In the genomic region with DNA sequence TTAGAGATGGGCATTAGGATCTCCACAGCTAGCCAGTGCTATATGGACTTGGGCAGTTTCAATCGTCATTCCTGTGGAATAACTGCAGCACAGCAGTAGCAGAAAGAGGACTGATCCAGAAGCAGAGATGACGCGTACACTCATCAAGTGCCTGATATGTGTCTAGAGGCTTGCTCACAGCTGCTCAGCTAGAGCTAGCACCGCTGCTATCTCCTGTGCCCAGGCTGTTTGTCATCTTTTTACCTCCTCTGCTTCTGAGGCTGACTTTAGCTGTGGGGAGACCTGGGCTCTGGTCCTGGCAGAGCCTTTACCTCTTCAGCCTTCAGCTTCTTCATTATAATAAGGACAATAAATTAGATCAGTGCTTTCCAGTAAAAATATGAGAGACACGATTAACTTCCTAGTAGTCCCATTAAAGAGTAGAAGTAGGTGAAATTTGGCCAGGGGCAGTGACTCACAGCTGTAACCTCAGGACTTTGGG, we compare ENCODE assay signal across 1 cellular context.
TF ChIP-seq lines count a peak whose summit lies in the region.

No MANE protein-coding gene starts in this region.

TF ChIP-seq in K562, 482 proteins besides CTCF, POLR2A, EP300 and RAD21 (continued from another document and continues in another):
- TF ChIP-seq, protein P1, sequence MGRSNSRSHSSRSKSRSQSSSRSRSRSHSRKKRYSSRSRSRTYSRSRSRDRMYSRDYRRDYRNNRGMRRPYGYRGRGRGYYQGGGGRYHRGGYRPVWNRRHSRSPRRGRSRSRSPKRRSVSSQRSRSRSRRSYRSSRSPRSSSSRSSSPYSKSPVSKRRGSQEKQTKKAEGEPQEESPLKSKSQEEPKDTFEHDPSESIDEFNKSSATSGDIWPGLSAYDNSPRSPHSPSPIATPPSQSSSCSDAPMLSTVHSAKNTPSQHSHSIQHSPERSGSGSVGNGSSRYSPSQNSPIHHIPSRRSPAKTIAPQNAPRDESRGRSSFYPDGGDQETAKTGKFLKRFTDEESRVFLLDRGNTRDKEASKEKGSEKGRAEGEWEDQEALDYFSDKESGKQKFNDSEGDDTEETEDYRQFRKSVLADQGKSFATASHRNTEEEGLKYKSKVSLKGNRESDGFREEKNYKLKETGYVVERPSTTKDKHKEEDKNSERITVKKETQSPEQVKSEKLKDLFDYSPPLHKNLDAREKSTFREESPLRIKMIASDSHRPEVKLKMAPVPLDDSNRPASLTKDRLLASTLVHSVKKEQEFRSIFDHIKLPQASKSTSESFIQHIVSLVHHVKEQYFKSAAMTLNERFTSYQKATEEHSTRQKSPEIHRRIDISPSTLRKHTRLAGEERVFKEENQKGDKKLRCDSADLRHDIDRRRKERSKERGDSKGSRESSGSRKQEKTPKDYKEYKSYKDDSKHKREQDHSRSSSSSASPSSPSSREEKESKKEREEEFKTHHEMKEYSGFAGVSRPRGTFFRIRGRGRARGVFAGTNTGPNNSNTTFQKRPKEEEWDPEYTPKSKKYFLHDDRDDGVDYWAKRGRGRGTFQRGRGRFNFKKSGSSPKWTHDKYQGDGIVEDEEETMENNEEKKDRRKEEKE (IDR thresholded peaks at IDR 0.05; ENCODE audit: borderline replicate concordance in 1 of 2, control insufficient read depth in 1 of 2, low read depth in 2 of 2, low read length in 1 of 2), result no peak
- TF ChIP-seq TBL1XR1 (IDR thresholded peaks at IDR 0.05; ENCODE audit: low read length in 2 of 2) (peak in 1 of 2 experiments; percentile 53; a peak in 1 of 4 replicates), ATF1 (CRISPR knock-in tag; IDR thresholded peaks at IDR 0.05) (no peak), ATF1 (tag; IDR thresholded peaks at IDR 0.05) (peak; percentile 85), CREM (IDR thresholded peaks at IDR 0.05; ENCODE audit: low read depth) (peak; percentile 94), ZFP36 (IDR thresholded peaks at IDR 0.05; ENCODE audit: low read depth, low read length, partially characterized antibody) (peak; percentile 34), DPF2 (IDR thresholded peaks at IDR 0.05) (peak; percentile 90), SMAD4 (CRISPR knock-in tag; conservative IDR thresholded peaks at IDR 0.05) (peak; percentile 49; the same call in 1 of the 2 replicates), CTBP1 (IDR thresholded peaks at IDR 0.05; ENCODE audit: borderline replicate concordance) (peak; percentile 74; the same call in 1 of the 2 replicates), KLF16 (IDR thresholded peaks at IDR 0.05) (peak; percentile 86; the same call in 1 of the 2 replicates), PHF21A (IDR thresholded peaks at IDR 0.05; ENCODE audit: borderline replicate concordance, low read depth) (no peak), SMARCC2 (IDR thresholded peaks at IDR 0.05; ENCODE audit: low read depth) (peak; percentile 49; the same call in 1 of the 2 replicates), NFIC (IDR thresholded peaks at IDR 0.05) (peak; percentile 80), FOSL1 (tag; conservative IDR thresholded peaks at IDR 0.05) (peak; percentile 77), MYNN (IDR thresholded peaks at IDR 0.05) (peak; percentile 88), MYNN (CRISPR knock-in tag; IDR thresholded peaks at IDR 0.05) (no peak), NCOA1 (IDR thresholded peaks at IDR 0.05; ENCODE audit: low read depth) (peak; percentile 47; the same call in 1 of the 2 replicates), NR2C2 (CRISPR knock-in tag; IDR thresholded peaks at IDR 0.05) (no peak), NR2C2 (tag; IDR thresholded peaks at IDR 0.05) (no peak), GATAD2B (IDR thresholded peaks at IDR 0.05; ENCODE audit: borderline replicate concordance) (peak; percentile 36; the same call in 1 of the 2 replicates), LARP7 (IDR thresholded peaks at IDR 0.05) (0 out of 2 replicates have a peak, but pooled peaks have one; percentile 8), ZFPM2 (CRISPR knock-in tag; IDR thresholded peaks at IDR 0.05) (no peak), ZKSCAN1 (IDR thresholded peaks at IDR 0.05; ENCODE audit: low read depth, low read length) (peak; percentile 83), TEAD2 (tag; IDR thresholded peaks at IDR 0.05) (no peak), RCOR1 (IDR thresholded peaks at IDR 0.05; ENCODE audit: borderline replicate concordance in 1 of 2, low read depth in 2 of 2, low read length in 2 of 2) (peak; percentile 22 to 83; a peak in 3 of 4 replicates), NR4A1 (CRISPR knock-in tag; IDR thresholded peaks at IDR 0.05) (no peak), NR4A1 (tag; IDR thresholded peaks at IDR 0.05) (0 out of 2 replicates have a peak, but pooled peaks have one; percentile 37), SIN3A (IDR thresholded peaks at IDR 0.05; ENCODE audit: borderline replicate concordance in 2 of 2, control insufficient read depth in 1 of 2, low read depth in 2 of 2, low read length in 2 of 2) (no peak), MAFK (IDR thresholded peaks at IDR 0.05; ENCODE audit: low read length) (peak; percentile 33; the same call in 1 of the 2 replicates), CBX3 (IDR thresholded peaks at IDR 0.05; ENCODE audit: borderline replicate concordance in 1 of 2, low read length in 2 of 2) (no peak; a peak in 1 of 3 replicates), HDAC1 (IDR thresholded peaks at IDR 0.05) (peak in 1 of 2 experiments; percentile 82; a peak in 2 of 4 replicates), MTA1 (IDR thresholded peaks at IDR 0.05; ENCODE audit: borderline replicate concordance) (0 out of 2 replicates have a peak, but pooled peaks have one; percentile 17), GATA2 (CRISPR knock-in tag; IDR thresholded peaks at IDR 0.05) (peak; percentile 70; the same call in 1 of the 2 replicates)
- TF ChIP-seq, protein P2, sequence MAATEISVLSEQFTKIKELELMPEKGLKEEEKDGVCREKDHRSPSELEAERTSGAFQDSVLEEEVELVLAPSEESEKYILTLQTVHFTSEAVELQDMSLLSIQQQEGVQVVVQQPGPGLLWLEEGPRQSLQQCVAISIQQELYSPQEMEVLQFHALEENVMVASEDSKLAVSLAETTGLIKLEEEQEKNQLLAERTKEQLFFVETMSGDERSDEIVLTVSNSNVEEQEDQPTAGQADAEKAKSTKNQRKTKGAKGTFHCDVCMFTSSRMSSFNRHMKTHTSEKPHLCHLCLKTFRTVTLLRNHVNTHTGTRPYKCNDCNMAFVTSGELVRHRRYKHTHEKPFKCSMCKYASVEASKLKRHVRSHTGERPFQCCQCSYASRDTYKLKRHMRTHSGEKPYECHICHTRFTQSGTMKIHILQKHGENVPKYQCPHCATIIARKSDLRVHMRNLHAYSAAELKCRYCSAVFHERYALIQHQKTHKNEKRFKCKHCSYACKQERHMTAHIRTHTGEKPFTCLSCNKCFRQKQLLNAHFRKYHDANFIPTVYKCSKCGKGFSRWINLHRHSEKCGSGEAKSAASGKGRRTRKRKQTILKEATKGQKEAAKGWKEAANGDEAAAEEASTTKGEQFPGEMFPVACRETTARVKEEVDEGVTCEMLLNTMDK (IDR thresholded peaks at IDR 0.05; ENCODE audit: borderline replicate concordance, insufficient read depth, low read depth, low read length, poor library complexity, severe bottlenecking), result no peak
- TF ChIP-seq, protein P3, sequence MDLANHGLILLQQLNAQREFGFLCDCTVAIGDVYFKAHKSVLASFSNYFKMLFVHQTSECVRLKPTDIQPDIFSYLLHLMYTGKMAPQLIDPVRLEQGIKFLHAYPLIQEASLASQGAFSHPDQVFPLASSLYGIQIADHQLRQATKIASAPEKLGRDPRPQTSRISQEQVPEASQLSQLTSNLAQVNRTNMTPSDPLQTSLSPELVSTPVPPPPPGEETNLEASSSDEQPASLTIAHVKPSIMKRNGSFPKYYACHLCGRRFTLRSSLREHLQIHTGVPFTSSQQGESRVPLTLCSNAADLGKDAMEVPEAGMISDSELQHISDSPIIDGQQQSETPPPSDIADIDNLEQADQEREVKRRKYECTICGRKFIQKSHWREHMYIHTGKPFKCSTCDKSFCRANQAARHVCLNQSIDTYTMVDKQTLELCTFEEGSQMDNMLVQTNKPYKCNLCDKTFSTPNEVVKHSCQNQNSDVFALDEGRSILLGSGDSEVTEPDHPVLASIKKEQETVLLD (IDR thresholded peaks at IDR 0.05), result peak; percentile 71
- TF ChIP-seq, protein P4, sequence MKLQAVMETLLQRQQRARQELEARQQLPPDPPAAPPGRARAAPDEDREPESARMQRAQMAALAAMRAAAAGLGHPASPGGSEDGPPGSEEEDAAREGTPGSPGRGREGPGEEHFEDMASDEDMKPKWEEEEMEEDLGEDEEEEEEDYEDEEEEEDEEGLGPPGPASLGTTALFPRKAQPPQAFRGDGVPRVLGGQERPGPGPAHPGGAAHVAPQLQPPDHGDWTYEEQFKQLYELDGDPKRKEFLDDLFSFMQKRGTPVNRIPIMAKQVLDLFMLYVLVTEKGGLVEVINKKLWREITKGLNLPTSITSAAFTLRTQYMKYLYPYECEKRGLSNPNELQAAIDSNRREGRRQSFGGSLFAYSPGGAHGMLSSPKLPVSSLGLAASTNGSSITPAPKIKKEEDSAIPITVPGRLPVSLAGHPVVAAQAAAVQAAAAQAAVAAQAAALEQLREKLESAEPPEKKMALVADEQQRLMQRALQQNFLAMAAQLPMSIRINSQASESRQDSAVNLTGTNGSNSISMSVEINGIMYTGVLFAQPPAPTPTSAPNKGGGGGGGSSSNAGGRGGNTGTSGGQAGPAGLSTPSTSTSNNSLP (IDR thresholded peaks at IDR 0.05; ENCODE audit: borderline replicate concordance, low read depth, low read length), result 0 out of 2 replicates have a peak, but pooled peaks have one; percentile 21
- TF ChIP-seq, protein P5, sequence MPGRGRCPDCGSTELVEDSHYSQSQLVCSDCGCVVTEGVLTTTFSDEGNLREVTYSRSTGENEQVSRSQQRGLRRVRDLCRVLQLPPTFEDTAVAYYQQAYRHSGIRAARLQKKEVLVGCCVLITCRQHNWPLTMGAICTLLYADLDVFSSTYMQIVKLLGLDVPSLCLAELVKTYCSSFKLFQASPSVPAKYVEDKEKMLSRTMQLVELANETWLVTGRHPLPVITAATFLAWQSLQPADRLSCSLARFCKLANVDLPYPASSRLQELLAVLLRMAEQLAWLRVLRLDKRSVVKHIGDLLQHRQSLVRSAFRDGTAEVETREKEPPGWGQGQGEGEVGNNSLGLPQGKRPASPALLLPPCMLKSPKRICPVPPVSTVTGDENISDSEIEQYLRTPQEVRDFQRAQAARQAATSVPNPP (IDR thresholded peaks at IDR 0.05; ENCODE audit: borderline replicate concordance, insufficient read depth, insufficient read length), result no peak
- TF ChIP-seq, protein P6, sequence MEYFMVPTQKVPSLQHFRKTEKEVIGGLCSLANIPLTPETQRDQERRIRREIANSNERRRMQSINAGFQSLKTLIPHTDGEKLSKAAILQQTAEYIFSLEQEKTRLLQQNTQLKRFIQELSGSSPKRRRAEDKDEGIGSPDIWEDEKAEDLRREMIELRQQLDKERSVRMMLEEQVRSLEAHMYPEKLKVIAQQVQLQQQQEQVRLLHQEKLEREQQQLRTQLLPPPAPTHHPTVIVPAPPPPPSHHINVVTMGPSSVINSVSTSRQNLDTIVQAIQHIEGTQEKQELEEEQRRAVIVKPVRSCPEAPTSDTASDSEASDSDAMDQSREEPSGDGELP (CRISPR knock-in tag; IDR thresholded peaks at IDR 0.05; ENCODE audit: borderline replicate concordance), result peak; percentile 95
- TF ChIP-seq, protein P7, sequence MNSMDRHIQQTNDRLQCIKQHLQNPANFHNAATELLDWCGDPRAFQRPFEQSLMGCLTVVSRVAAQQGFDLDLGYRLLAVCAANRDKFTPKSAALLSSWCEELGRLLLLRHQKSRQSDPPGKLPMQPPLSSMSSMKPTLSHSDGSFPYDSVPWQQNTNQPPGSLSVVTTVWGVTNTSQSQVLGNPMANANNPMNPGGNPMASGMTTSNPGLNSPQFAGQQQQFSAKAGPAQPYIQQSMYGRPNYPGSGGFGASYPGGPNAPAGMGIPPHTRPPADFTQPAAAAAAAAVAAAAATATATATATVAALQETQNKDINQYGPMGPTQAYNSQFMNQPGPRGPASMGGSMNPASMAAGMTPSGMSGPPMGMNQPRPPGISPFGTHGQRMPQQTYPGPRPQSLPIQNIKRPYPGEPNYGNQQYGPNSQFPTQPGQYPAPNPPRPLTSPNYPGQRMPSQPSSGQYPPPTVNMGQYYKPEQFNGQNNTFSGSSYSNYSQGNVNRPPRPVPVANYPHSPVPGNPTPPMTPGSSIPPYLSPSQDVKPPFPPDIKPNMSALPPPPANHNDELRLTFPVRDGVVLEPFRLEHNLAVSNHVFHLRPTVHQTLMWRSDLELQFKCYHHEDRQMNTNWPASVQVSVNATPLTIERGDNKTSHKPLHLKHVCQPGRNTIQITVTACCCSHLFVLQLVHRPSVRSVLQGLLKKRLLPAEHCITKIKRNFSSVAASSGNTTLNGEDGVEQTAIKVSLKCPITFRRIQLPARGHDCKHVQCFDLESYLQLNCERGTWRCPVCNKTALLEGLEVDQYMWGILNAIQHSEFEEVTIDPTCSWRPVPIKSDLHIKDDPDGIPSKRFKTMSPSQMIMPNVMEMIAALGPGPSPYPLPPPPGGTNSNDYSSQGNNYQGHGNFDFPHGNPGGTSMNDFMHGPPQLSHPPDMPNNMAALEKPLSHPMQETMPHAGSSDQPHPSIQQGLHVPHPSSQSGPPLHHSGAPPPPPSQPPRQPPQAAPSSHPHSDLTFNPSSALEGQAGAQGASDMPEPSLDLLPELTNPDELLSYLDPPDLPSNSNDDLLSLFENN (IDR thresholded peaks at IDR 0.05; ENCODE audit: low read depth in 2 of 2, low read length in 2 of 2), result peak in 1 of 2 experiments; percentile 81; a peak in 1 of 4 replicates
- TF ChIP-seq, protein P8, sequence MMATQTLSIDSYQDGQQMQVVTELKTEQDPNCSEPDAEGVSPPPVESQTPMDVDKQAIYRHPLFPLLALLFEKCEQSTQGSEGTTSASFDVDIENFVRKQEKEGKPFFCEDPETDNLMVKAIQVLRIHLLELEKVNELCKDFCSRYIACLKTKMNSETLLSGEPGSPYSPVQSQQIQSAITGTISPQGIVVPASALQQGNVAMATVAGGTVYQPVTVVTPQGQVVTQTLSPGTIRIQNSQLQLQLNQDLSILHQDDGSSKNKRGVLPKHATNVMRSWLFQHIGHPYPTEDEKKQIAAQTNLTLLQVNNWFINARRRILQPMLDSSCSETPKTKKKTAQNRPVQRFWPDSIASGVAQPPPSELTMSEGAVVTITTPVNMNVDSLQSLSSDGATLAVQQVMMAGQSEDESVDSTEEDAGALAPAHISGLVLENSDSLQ (IDR thresholded peaks at IDR 0.05), result 0 out of 2 replicates have a peak, but pooled peaks have one; percentile 44
- TF ChIP-seq, protein P9, sequence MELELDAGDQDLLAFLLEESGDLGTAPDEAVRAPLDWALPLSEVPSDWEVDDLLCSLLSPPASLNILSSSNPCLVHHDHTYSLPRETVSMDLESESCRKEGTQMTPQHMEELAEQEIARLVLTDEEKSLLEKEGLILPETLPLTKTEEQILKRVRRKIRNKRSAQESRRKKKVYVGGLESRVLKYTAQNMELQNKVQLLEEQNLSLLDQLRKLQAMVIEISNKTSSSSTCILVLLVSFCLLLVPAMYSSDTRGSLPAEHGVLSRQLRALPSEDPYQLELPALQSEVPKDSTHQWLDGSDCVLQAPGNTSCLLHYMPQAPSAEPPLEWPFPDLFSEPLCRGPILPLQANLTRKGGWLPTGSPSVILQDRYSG (tag; conservative IDR thresholded peaks at IDR 0.05; ENCODE audit: low read depth), result 0 out of 2 replicates have a peak, but pooled peaks have one; percentile 36
- TF ChIP-seq, protein P10, sequence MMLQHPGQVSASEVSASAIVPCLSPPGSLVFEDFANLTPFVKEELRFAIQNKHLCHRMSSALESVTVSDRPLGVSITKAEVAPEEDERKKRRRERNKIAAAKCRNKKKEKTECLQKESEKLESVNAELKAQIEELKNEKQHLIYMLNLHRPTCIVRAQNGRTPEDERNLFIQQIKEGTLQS (IDR thresholded peaks at IDR 0.05), result peak; percentile 78
- TF ChIP-seq, protein P10 (CRISPR knock-in tag; conservative IDR thresholded peaks at IDR 0.05), result no peak
